Comparison of ENCODE assay signal across 8 cellular contexts in genomic region chr6:137341721-137342195, GRCh38.
DNase-seq lines count a peak whose midpoint lies in the region; ATAC-seq and TF ChIP-seq lines count a peak whose summit lies in the region.

No MANE protein-coding gene starts in this region.

- H3K36me3 ChIP-seq in esophagus muscularis mucosa: no peaks in the 10 kb centered on the region

- intact Hi-C loops in esophagus muscularis mucosa (cut with DNase I): no loop called here

- no peak for TF ChIP-seq CTCF in glutamatergic neuron (IDR thresholded peaks at IDR 0.05; ENCODE audit: partially characterized antibody, unreplicated experiment)
- TF ChIP-seq CTCF in esophagus muscularis mucosa (IDR thresholded peaks at IDR 0.05): peak in 1 of 3 experiments; percentile 15

- no peaks in the 10 kb centered on the region for H3K27me3 Mint-ChIP-seq in glutamatergic neuron (ENCODE audit: unreplicated experiment)

- no peaks in the 10 kb centered on the region for H3K27me3 ChIP-seq in esophagus muscularis mucosa

- peaks cover 34% of the 10 kb centered on the region for H3K4me1 Mint-ChIP-seq in glutamatergic neuron (ENCODE audit: low read depth, unreplicated experiment)

- no peak for ATAC-seq in HG03520 (IDR thresholded peaks at IDR 0.05; ENCODE audit: unreplicated experiment)

- DNase-seq in SIG-M5 treated with dmso at 0.1 percent for 504 hours (lab: John Stamatoyannopoulos, UW; ENCODE audit: unreplicated experiment) (peak; percentile 17), SIG-M5 (lab: John Stamatoyannopoulos, UW) (no peak), NCI-H446 treated with DMSO at 0.1 percent for 48 hours (lab: John Stamatoyannopoulos, UW) (peak; percentile 84), activated T-cell treated with anti-CD3 and anti-CD28 coated beads for 4 hours (peak; percentile 33), glutamatergic neuron (peak; percentile 60), esophagus muscularis mucosa (ENCODE audit: extremely low spot score) (no peak)
- DNase-seq in stimulated activated CD4-positive, alpha-beta T cell treated with anti-CD3 and anti-CD28 coated beads, Interleukin-1b, Interleukin-23, amount 100 ng/mL, for 1 hour (ENCODE audit: low read depth in 2 of 2): peak; percentile 9 to 29

- H3K9me3 Mint-ChIP-seq in glutamatergic neuron (ENCODE audit: unreplicated experiment): no peaks in the 10 kb centered on the region

- H3K36me3 Mint-ChIP-seq in glutamatergic neuron (ENCODE audit: unreplicated experiment): no peaks in the 10 kb centered on the region

- 79% methylated on average over 14 of the region's 15 CpGs for WGBS in esophagus muscularis mucosa

- H3K9me3 ChIP-seq in esophagus muscularis mucosa: no peaks in the 10 kb centered on the region

- H3K27ac Mint-ChIP-seq in glutamatergic neuron (ENCODE audit: unreplicated experiment): peak overlapping the region; percentile 90

- peaks cover 7 to 17% (median 15%) of the 10 kb centered on the region in 4 donors for H3K4me1 ChIP-seq in esophagus muscularis mucosa

- TF ChIP-seq POLR2A in esophagus muscularis mucosa (IDR thresholded peaks at IDR 0.05; ENCODE audit: low read depth): no peak

- H3K27ac ChIP-seq in esophagus muscularis mucosa (replicated peaks in 1 of 4): no peak overlapping the region

- peak overlapping the region; percentile 51 for H3K4me3 Mint-ChIP-seq in glutamatergic neuron (ENCODE audit: unreplicated experiment)

- no peak for TF ChIP-seq EP300 in esophagus muscularis mucosa (IDR thresholded peaks at IDR 0.05)

- H3K4me3 ChIP-seq in esophagus muscularis mucosa: no peak overlapping the region

Comparison
In these comparisons a context has a peak if more than half of its experiments do, and no peak if none do; other contexts are left out.
1. DNase-seq: peak in SIG-M5 treated with dmso at 0.1 percent for 504 hours (single experiment), NCI-H446 treated with DMSO at 0.1 percent for 48 hours (single experiment), activated T-cell treated with anti-CD3 and anti-CD28 coated beads for 4 hours (single experiment), glutamatergic neuron (single experiment) and stimulated activated CD4-positive, alpha-beta T cell treated with anti-CD3 and anti-CD28 coated beads, Interleukin-1b, Interleukin-23, amount 100 ng/mL, for 1 hour (2 of 2); none in SIG-M5 (single experiment) and esophagus muscularis mucosa (single experiment).